ENCODE assay signal across 10 cellular contexts in genomic region chr12:119673634-119674033, GRCh38. TPM values are rescaled to one million over a fixed set of nuclear protein-coding genes. Genes with fewer than 3 reads are reported as not detected.
DNase-seq lines count a peak whose midpoint lies in the region; ATAC-seq and TF ChIP-seq lines count a peak whose summit lies in the region.
"Had no signal": no experiment of that assay in that cellular context is flagged by ENCODE, and none has a peak within 500 bp of the region (broad histone marks: within the 10 kb centered on the region; RNA-seq: fewer than 3 reads in every experiment).

No MANE protein-coding gene starts in this region.

- peaks cover 46% of the 10 kb centered on the region for H3K4me1 Mint-ChIP-seq in T-helper 1 cell treated with Interleukin-12 subunit alpha and Interleukin-12 subunit beta and Interleukin-4 antibody, amounts not matched to agents 30 μg/mL and 1 μg/mL, for 36 hours (ENCODE audit: low read depth)

- ATAC-seq in HG03457 (IDR thresholded peaks at IDR 0.05; ENCODE audit: unreplicated experiment), result no peak
- ATAC-seq in GM18867 (IDR thresholded peaks at IDR 0.05; ENCODE audit: unreplicated experiment), result no peak

- no peak for TF ChIP-seq POLR2A in esophagus squamous epithelium (IDR thresholded peaks at IDR 0.05)

- WGBS in esophagus squamous epithelium, 2 donors, result 44 to 48% methylated on average over 6 to 7 of the region's 7 CpGs

- H3K4me3 ChIP-seq in BLaER1 treated with 17β-estradiol and CSF1 and Interleukin-3, amounts not matched to agents 10 nM and 100 nM, result no peak overlapping the region
- H3K4me3 ChIP-seq in esophagus squamous epithelium (no peak overlapping the region), neutrophil (ENCODE audit: low read depth in 1 of 2, low read length in 1 of 2) (peak overlapping the region in 1 of 2 experiments; percentile 29)
- H3K4me3 ChIP-seq: cardiac muscle cell had no signal

- H3K4me3 Mint-ChIP-seq in T-helper 1 cell treated with Interleukin-12 subunit alpha and Interleukin-12 subunit beta and Interleukin-4 antibody, amounts not matched to agents 30 μg/mL and 1 μg/mL, for 36 hours, result peak overlapping the region; percentile 47

- DNase-seq in esophagus squamous epithelium (lab: John Stamatoyannopoulos, UW) (no peak), SW 1271 (lab: John Stamatoyannopoulos, UW) (no peak), hepatic stellate cell (ENCODE audit: low spot score) (no peak)
- DNase-seq: NCI-H187 had no signal

- no peaks in the 10 kb centered on the region for H3K27me3 ChIP-seq in BLaER1 treated with 17β-estradiol and CSF1 and Interleukin-3, amounts not matched to agents 10 nM and 100 nM
- no peaks in the 10 kb centered on the region for H3K27me3 ChIP-seq in esophagus squamous epithelium
- no peaks in the 10 kb centered on the region for H3K27me3 ChIP-seq in neutrophil
- H3K27me3 ChIP-seq: cardiac muscle cell had no signal

- peaks cover 35 to 80% (median 44%) of the 10 kb centered on the region in 10 experiments for H3K4me1 ChIP-seq in BLaER1 treated with 17β-estradiol and CSF1 and Interleukin-3, amounts not matched to agents 10 nM and 100 nM
- peaks cover 8 to 64% (median 26%) of the 10 kb centered on the region in 3 donors for H3K4me1 ChIP-seq in esophagus squamous epithelium
- H3K4me1 ChIP-seq in neutrophil (ENCODE audit: control insufficient read depth in 1 of 2, insufficient read depth in 1 of 2, low read depth in 1 of 2, low read length in 1 of 2), result peaks cover 59 to 60% of the 10 kb centered on the region in 2 experiments

- H3K9me3 ChIP-seq in BLaER1 treated with 17β-estradiol and CSF1 and Interleukin-3, amounts not matched to agents 10 nM and 100 nM (replicated peaks in 1 of 11), result no peaks in the 10 kb centered on the region
- H3K9me3 ChIP-seq in esophagus squamous epithelium (no peaks in the 10 kb centered on the region), neutrophil (no peaks in the 10 kb centered on the region)

- no peaks in the 10 kb centered on the region for H3K27me3 Mint-ChIP-seq in T-helper 1 cell treated with Interleukin-12 subunit alpha and Interleukin-12 subunit beta and Interleukin-4 antibody, amounts not matched to agents 30 μg/mL and 1 μg/mL, for 36 hours (ENCODE audit: low read depth)

- intact Hi-C loops in esophagus squamous epithelium (cut with DNase I), result no loop called here

- H3K4me2 ChIP-seq in BLaER1 treated with 17β-estradiol and CSF1 and Interleukin-3, amounts not matched to agents 10 nM and 100 nM, result peak overlapping the region; percentile 37 to 74 (median 52)

- peaks cover 83 to 93% (median 90%) of the 10 kb centered on the region in 11 experiments for H3K36me3 ChIP-seq in BLaER1 treated with 17β-estradiol and CSF1 and Interleukin-3, amounts not matched to agents 10 nM and 100 nM
- peaks cover 33 to 80% (median 40%) of the 10 kb centered on the region in 3 donors for H3K36me3 ChIP-seq in esophagus squamous epithelium
- H3K36me3 ChIP-seq in neutrophil, result peaks cover 81% of the 10 kb centered on the region

- no peaks in the 10 kb centered on the region for H3K9me3 Mint-ChIP-seq in T-helper 1 cell treated with Interleukin-12 subunit alpha and Interleukin-12 subunit beta and Interleukin-4 antibody, amounts not matched to agents 30 μg/mL and 1 μg/mL, for 36 hours

- peak overlapping the region in 2 of 11 experiments; percentile 3 to 32; a peak in 1 of 22 replicates for H3K9ac ChIP-seq in BLaER1 treated with 17β-estradiol and CSF1 and Interleukin-3, amounts not matched to agents 10 nM and 100 nM

- peak overlapping the region in 3 of 11 experiments; percentile 1 to 12 (median 6); a peak in 5 of 22 replicates for H3K27ac ChIP-seq in BLaER1 treated with 17β-estradiol and CSF1 and Interleukin-3, amounts not matched to agents 10 nM and 100 nM
- H3K27ac ChIP-seq in esophagus squamous epithelium (peak overlapping the region; percentile 59 to 98 (median 90)), neutrophil (peak overlapping the region; percentile 76)
- H3K27ac ChIP-seq: cardiac muscle cell had no signal

- TF ChIP-seq CTCF in esophagus squamous epithelium (IDR thresholded peaks at IDR 0.05) (no peak), neutrophil (IDR thresholded peaks at IDR 0.05) (no peak)

- H4K20me1 ChIP-seq in BLaER1 treated with 17β-estradiol and CSF1 and Interleukin-3, amounts not matched to agents 10 nM and 100 nM, result peaks cover 0 to 51% (median 23%) of the 10 kb centered on the region in 11 experiments; a peak in 10 of 22 replicates

- peak overlapping the region; percentile 91 for H3K27ac Mint-ChIP-seq in T-helper 1 cell treated with Interleukin-12 subunit alpha and Interleukin-12 subunit beta and Interleukin-4 antibody, amounts not matched to agents 30 μg/mL and 1 μg/mL, for 36 hours

- H3K36me3 Mint-ChIP-seq in T-helper 1 cell treated with Interleukin-12 subunit alpha and Interleukin-12 subunit beta and Interleukin-4 antibody, amounts not matched to agents 30 μg/mL and 1 μg/mL, for 36 hours (ENCODE audit: low read depth), result peaks cover 74% of the 10 kb centered on the region

RNA-seq across cellular contexts. Expression of gene PRKAB1, which starts 5.7 kb away (rescaled TPM):
- 100 to 1,000 TPM in 1 of 4 donors, 10 to 100 TPM in 3; 18.2 to 217 (median 46.7) TPM for total RNA-seq in esophagus squamous epithelium
